Comparison of ENCODE assay signal across 16 cellular contexts in the genomic region with DNA sequence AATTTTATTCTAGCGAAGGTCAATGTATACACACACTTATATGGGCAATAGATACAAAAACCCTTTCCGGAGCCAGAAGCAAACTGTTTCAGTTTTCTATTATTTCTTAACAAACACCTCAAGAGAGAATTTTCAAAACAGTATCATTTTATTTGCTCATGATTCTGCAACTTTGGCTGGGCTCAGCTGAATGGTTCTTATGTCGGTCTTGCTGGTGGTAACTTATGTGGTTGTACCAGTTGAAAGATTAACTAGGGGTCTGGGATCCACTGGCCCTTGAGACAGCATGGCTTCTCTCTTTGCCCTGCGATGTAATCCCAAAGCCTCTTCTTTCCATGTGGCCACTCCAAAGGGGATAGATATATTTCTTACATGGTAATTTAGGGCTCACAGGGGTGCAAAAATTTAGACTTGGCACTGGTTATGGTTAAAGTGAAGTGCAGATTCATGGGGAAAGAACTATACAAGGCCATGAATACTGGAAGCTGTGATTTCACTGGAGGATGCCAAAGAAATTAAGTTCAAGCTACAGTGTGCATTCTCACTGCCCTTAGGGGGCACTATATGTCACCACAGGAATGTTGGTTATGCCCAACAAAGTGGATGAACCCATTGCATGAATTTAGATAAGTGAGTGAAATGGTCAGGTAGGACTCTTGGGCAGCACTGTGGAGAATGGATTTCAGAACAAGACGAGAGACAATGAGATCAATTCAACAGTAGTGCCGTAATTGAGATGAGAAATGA.
"Had no signal": no experiment of that assay in that cellular context is flagged by ENCODE, and none has a peak within 500 bp of the region (broad histone marks: within the 10 kb centered on the region; RNA-seq: fewer than 3 reads in every experiment).

No MANE protein-coding gene starts in this region.

- H3K4me3 ChIP-seq: hepatocyte, psoas muscle had no signal

- H3K9me3 ChIP-seq: psoas muscle had no signal

- H3K27ac ChIP-seq: epithelial cell of prostate, hepatocyte, psoas muscle had no signal

- ATAC-seq: activated CD8-positive, alpha-beta memory T cell treated with anti-CD3 and anti-CD28 coated beads, Interleukin-2, amount 10 ng/mL, durations not matched to agents 7 days and 5 days; activated naive CD4-positive, alpha-beta T cell treated with anti-CD3 and anti-CD28 coated beads, Interleukin-2, amount 50 U/mL, for 72 hours; left ventricle myocardium superior; psoas muscle had no signal

- H3K4me1 ChIP-seq: psoas muscle had no signal

- DNase-seq: activated CD4-positive, alpha-beta T cell treated with anti-CD3 and anti-CD28 coated beads for 1 hour; activated CD4-positive, alpha-beta T cell treated with anti-CD3 and anti-CD28 coated beads, Interleukin-2, amount 50 U/mL, for 48 hours; activated CD8-positive, alpha-beta memory T cell treated with anti-CD3 and anti-CD28 coated beads, Interleukin-2, amount 10 ng/mL, durations not matched to agents 7 days and 5 days; activated effector memory CD4-positive, alpha-beta T cell treated with anti-CD3 and anti-CD28 coated beads, Interleukin-2, amount 50 U/mL, for 16 hours; activated T-cell treated with anti-CD3 and anti-CD28 coated beads, Interleukin-2, amount 50 U/mL, for 24 hours; amniotic stem cell; effector memory CD4-positive, alpha-beta T cell; kidney; left ventricle myocardium superior; psoas muscle; stimulated activated CD4-positive, alpha-beta T cell treated with anti-CD3 and anti-CD28 coated beads, Interleukin-12 subunit alpha, Interleukin-12 subunit beta, amount 100 ng/mL, for 4 hours; stimulated activated naive CD4-positive, alpha-beta T cell treated with Interleukin-2 at 50 U/mL for 16 hours; trophoblast cell had no signal
